ENCODE assay signal across 11 cellular contexts in the genomic region with DNA sequence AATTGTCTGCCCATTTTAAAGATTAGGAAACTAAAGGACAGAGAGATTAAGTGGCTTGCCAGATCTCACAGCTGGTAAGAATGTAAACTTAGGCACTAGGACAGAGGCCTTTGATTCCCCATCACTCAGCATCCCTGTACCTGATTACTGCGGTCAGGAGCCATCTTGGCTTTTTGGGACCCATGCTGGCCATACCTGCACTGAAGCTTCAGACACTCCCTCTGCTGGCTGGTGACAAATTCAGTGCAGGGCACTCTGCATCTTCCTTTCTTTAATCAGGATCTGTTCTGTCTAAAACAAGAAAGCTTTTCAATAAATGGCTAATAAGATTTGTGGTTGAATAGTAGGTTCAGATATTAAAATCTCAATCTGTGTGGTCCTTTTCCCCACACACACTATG.
DNase-seq lines count a peak whose midpoint lies in the region; ATAC-seq, FAIRE-seq and TF ChIP-seq lines count a peak whose summit lies in the region.
"Had no signal": no experiment of that assay in that cellular context is flagged by ENCODE, and none has a peak within 500 bp of the region (broad histone marks: within the 10 kb centered on the region; RNA-seq: fewer than 3 reads in every experiment).

No MANE protein-coding gene starts in this region.

- H4K20me1 ChIP-seq in HepG2 (ENCODE audit: insufficient read depth, low read length), result no peaks in the 10 kb centered on the region

- no peaks in the 10 kb centered on the region for H3K79me2 ChIP-seq in HepG2 (ENCODE audit: insufficient read depth, low read length)

- DNase-seq in NCI-H1436 (lab: John Stamatoyannopoulos, UW) (peak; percentile 10), NCI-H1436 treated with DMSO at 0.1 percent for 48 hours (lab: John Stamatoyannopoulos, UW) (no peak), HPDE6-E6E7 (ENCODE audit: extremely low spot score) (peak; percentile 5), HepG2 (ENCODE audit: low spot score) (peak; percentile 18), anterior cingulate cortex (lab: John Stamatoyannopoulos, UW) (no peak)
- no peak for DNase-seq in effector CD4-positive, alpha-beta T cell
- DNase-seq: effector memory CD4-positive, alpha-beta T cell had no signal

- in situ Hi-C loops in HepG2 (cut with HindIII; ENCODE audit: extremely low pct_ligation_motif_present, low pct_unique_long_range_greater_than_20kb), result loop anchor here (25.0 kb wide), 1 partner anchor 594 kb away; no protein-coding TSS in a partner anchor

- TF ChIP-seq RAD21 in HepG2 (CRISPR knock-in tag; IDR thresholded peaks at IDR 0.05), result no peak

- POLR2A ChIA-PET in HepG2 (lab: Yijun Ruan, JAX), result no interaction called here

- H3K9ac ChIP-seq in HepG2 (ENCODE audit: insufficient read depth, low read depth, low read length), result no peak overlapping the region

- no peaks in the 10 kb centered on the region for H3K4me1 ChIP-seq in HepG2 (ENCODE audit: insufficient read depth, low read length)
- H3K4me1 ChIP-seq: vagina had no signal

- WGBS in HepG2 (ENCODE audit: low lambda C conversion rate), result 0% methylated on average over 1 of the region's 1 CpG

- no peak overlapping the region for H2AFZ ChIP-seq in HepG2 (ENCODE audit: low read length)

- H3K27ac ChIP-seq in VCaP, result no peak overlapping the region
- no peak overlapping the region for H3K27ac ChIP-seq in HepG2 (ENCODE audit: extremely low read length, insufficient read depth, low read length)
- H3K27ac ChIP-seq: vagina had no signal

- peak; percentile 83 for ATAC-seq in HepG2
- no peak for ATAC-seq in HG03378 (IDR thresholded peaks at IDR 0.05; ENCODE audit: unreplicated experiment)

- no peak for TF ChIP-seq EP300 in HepG2 (IDR thresholded peaks at IDR 0.05; ENCODE audit: low read depth in 2 of 2, low read length in 2 of 2)
- TF ChIP-seq EP300 in HepG2 (CRISPR knock-in tag; IDR thresholded peaks at IDR 0.05; ENCODE audit: borderline replicate concordance), result no peak

- H3K27me3 ChIP-seq in HepG2 (ENCODE audit: control insufficient read depth in 1 of 2, insufficient read depth in 2 of 2, low read length in 2 of 2), result no peaks in the 10 kb centered on the region
- H3K27me3 ChIP-seq: vagina had no signal

- TF ChIP-seq CTCF in VCaP (conservative IDR thresholded peaks at IDR 0.05) (peak; percentile 66), HepG2 (CRISPR knock-in tag; IDR thresholded peaks at IDR 0.05) (peak; percentile 43)

- FAIRE-seq in HepG2 (lab: Jason Lieb, UNC), result no peak
- FAIRE-seq: A204.1 had no signal

- intact Hi-C loops in HepG2 (cut with micrococcal nuclease; ENCODE audit: unreplicated experiment), result loop anchor here (1.0 kb wide), 2 partner anchors 365 to 597 kb away; no protein-coding TSS in a partner anchor

- no TSS peak for BruUV-seq in HepG2 (replicated peaks; lab: Mats Ljungman, UMichigan)

- H3K9me3 ChIP-seq in HepG2 (ENCODE audit: low read length), result no peaks in the 10 kb centered on the region
- H3K9me3 ChIP-seq: vagina had no signal

- no peak overlapping the region for H3K4me3 ChIP-seq in HepG2 (replicated peaks in 1 of 3; ENCODE audit: insufficient read depth in 1 of 3, low read depth in 2 of 3, low read length in 3 of 3)
- H3K4me3 ChIP-seq: vagina had no signal

- CTCF ChIA-PET in HepG2 (lab: Yijun Ruan, JAX; ENCODE audit: low intra/inter-chr PET ratio, low total read pairs), result interaction anchor here (1.5 kb wide), 1 partner anchor 598 kb away, joined by 11 read pairs; no protein-coding TSS in a partner anchor

- no peak for TF ChIP-seq POLR2A in HepG2 (IDR thresholded peaks at IDR 0.05; ENCODE audit: insufficient read depth in 1 of 2, low read depth in 2 of 2, low read length in 2 of 2)

- H3K4me2 ChIP-seq in HepG2 (ENCODE audit: low read depth, low read length), result no peak overlapping the region

- no peaks in the 10 kb centered on the region for H3K36me3 ChIP-seq in HepG2 (replicated peaks in 1 of 2; ENCODE audit: control insufficient read depth in 1 of 2, insufficient read depth in 2 of 2, low read length in 2 of 2)
- H3K36me3 ChIP-seq: vagina had no signal

TF ChIP-seq in HepG2, 621 proteins besides CTCF, POLR2A, EP300 and RAD21:
- TF ChIP-seq YY1 (IDR thresholded peaks at IDR 0.05; ENCODE audit: insufficient read depth, insufficient replicate concordance, low read depth, low read length) (peak; percentile 31), NR1H2 (CRISPR knock-in tag; IDR thresholded peaks at IDR 0.05; ENCODE audit: borderline replicate concordance, low read depth) (no peak), STAG1 (CRISPR knock-in tag; IDR thresholded peaks at IDR 0.05) (peak; percentile 63), ZNF430 (CRISPR knock-in tag; IDR thresholded peaks at IDR 0.05) (no peak), SMC3 (IDR thresholded peaks at IDR 0.05; ENCODE audit: low read length) (peak; percentile 60)
- TF ChIP-seq, protein P1, sequence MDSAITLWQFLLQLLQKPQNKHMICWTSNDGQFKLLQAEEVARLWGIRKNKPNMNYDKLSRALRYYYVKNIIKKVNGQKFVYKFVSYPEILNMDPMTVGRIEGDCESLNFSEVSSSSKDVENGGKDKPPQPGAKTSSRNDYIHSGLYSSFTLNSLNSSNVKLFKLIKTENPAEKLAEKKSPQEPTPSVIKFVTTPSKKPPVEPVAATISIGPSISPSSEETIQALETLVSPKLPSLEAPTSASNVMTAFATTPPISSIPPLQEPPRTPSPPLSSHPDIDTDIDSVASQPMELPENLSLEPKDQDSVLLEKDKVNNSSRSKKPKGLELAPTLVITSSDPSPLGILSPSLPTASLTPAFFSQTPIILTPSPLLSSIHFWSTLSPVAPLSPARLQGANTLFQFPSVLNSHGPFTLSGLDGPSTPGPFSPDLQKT (CRISPR knock-in tag; IDR thresholded peaks at IDR 0.05; ENCODE audit: borderline replicate concordance), result no peak
- TF ChIP-seq, protein P2, sequence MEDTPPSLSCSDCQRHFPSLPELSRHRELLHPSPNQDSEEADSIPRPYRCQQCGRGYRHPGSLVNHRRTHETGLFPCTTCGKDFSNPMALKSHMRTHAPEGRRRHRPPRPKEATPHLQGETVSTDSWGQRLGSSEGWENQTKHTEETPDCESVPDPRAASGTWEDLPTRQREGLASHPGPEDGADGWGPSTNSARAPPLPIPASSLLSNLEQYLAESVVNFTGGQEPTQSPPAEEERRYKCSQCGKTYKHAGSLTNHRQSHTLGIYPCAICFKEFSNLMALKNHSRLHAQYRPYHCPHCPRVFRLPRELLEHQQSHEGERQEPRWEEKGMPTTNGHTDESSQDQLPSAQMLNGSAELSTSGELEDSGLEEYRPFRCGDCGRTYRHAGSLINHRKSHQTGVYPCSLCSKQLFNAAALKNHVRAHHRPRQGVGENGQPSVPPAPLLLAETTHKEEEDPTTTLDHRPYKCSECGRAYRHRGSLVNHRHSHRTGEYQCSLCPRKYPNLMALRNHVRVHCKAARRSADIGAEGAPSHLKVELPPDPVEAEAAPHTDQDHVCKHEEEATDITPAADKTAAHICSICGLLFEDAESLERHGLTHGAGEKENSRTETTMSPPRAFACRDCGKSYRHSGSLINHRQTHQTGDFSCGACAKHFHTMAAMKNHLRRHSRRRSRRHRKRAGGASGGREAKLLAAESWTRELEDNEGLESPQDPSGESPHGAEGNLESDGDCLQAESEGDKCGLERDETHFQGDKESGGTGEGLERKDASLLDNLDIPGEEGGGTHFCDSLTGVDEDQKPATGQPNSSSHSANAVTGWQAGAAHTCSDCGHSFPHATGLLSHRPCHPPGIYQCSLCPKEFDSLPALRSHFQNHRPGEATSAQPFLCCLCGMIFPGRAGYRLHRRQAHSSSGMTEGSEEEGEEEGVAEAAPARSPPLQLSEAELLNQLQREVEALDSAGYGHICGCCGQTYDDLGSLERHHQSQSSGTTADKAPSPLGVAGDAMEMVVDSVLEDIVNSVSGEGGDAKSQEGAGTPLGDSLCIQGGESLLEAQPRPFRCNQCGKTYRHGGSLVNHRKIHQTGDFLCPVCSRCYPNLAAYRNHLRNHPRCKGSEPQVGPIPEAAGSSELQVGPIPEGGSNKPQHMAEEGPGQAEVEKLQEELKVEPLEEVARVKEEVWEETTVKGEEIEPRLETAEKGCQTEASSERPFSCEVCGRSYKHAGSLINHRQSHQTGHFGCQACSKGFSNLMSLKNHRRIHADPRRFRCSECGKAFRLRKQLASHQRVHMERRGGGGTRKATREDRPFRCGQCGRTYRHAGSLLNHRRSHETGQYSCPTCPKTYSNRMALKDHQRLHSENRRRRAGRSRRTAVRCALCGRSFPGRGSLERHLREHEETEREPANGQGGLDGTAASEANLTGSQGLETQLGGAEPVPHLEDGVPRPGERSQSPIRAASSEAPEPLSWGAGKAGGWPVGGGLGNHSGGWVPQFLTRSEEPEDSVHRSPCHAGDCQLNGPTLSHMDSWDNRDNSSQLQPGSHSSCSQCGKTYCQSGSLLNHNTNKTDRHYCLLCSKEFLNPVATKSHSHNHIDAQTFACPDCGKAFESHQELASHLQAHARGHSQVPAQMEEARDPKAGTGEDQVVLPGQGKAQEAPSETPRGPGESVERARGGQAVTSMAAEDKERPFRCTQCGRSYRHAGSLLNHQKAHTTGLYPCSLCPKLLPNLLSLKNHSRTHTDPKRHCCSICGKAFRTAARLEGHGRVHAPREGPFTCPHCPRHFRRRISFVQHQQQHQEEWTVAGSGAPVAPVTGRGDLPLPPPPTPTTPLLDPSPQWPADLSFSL (CRISPR knock-in tag; IDR thresholded peaks at IDR 0.05), result no peak

Comparison
In these comparisons a context has a peak if more than half of its experiments do, and no peak if none do; other contexts are left out.
1. DNase-seq: peak in NCI-H1436 (single experiment), HPDE6-E6E7 (single experiment) and HepG2 (single experiment); none in NCI-H1436 treated with DMSO at 0.1 percent for 48 hours (single experiment), effector CD4-positive, alpha-beta T cell (single experiment) and anterior cingulate cortex (0 of 58).